ENCODE assay signal across 8 cellular contexts in the genomic region with DNA sequence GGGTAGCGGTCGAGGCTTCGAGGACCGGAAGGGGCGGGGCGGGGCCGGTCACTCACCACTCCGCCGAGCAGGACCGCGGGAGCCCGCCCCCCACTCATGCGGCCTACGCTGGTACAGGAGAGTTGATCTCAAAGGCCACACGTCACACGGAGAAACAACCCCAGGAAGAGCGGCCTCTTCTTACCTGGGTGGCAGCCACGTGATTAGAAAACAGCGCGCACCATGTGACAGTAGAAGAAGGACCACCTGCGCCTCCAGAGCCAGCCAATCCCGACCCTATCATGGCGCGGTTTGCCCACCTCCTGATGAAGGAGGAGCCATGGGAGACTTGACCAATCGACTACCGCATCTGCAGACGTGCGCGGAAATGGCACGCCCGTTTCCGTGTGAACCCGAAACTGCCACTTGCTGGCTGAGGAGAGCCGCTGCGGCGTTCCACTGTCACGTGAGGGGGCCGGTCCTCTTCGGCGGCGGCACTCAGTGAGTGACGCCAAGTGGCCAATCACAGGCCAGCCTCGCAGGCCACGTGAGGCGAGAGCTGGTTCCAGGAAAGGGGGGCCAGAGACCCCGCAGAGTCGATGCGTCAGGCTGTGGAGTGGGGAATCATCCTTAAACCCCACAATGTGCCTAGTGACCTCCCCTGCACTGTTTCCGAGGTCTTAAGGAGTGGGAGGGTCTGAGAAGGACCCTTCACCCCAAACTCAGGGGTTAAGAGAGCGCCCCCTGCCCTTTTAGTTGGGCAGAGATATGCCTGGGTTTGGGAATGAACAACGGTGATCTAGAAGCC. TPM values are rescaled to one million over a fixed set of nuclear protein-coding genes. Genes with fewer than 3 reads are reported as not detected.
DNase-seq lines count a peak whose midpoint lies in the region; ATAC-seq and TF ChIP-seq lines count a peak whose summit lies in the region.

A gene with protein sequence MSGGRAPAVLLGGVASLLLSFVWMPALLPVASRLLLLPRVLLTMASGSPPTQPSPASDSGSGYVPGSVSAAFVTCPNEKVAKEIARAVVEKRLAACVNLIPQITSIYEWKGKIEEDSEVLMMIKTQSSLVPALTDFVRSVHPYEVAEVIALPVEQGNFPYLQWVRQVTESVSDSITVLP (minus strand): TSS at position 205 of the 787 bp plus-strand sequence. CDS start 107 bp downstream, at position 98.

- H3K4me1 ChIP-seq in gastroesophageal sphincter (peaks cover 4 to 81% (median 23%) of the 10 kb centered on the region in 3 donors), suprapubic skin (peaks cover 59% of the 10 kb centered on the region)

- H3K27ac Mint-ChIP-seq in activated naive CD4-positive, alpha-beta T cell treated with anti-CD3 and anti-CD28 coated beads, Interleukin-2, amount 10 ng/mL, durations not matched to agents 7 days and 5 days: peak within 1 kb of the TSS; percentile 97

- POLR2A ChIA-PET in HEK293T (lab: Yijun Ruan, JAX): interaction anchor here (0.8 to 3.4 kb wide), 13 partner anchors 8 to 446 kb away, joined by 3 to 17 read pairs (median 5); a partner anchor contains a TSS

- H3K27me3 ChIP-seq in gastroesophageal sphincter (no peaks in the 10 kb centered on the region), suprapubic skin (no peaks in the 10 kb centered on the region)

- H3K4me3 Mint-ChIP-seq in activated naive CD4-positive, alpha-beta T cell treated with anti-CD3 and anti-CD28 coated beads, Interleukin-2, amount 10 ng/mL, durations not matched to agents 7 days and 5 days: peak within 1 kb of the TSS; percentile 92

- no peaks in the 10 kb centered on the region for H3K9me3 ChIP-seq in gastroesophageal sphincter
- H3K9me3 ChIP-seq in suprapubic skin: no peaks in the 10 kb centered on the region

- H3K4me1 Mint-ChIP-seq in activated naive CD4-positive, alpha-beta T cell treated with anti-CD3 and anti-CD28 coated beads, Interleukin-2, amount 10 ng/mL, durations not matched to agents 7 days and 5 days: peaks cover 71% of the 10 kb centered on the region

- ATAC-seq in gastroesophageal sphincter: peak; percentile 97

- H3K36me3 Mint-ChIP-seq in activated naive CD4-positive, alpha-beta T cell treated with anti-CD3 and anti-CD28 coated beads, Interleukin-2, amount 10 ng/mL, durations not matched to agents 7 days and 5 days: peaks cover 40% of the 10 kb centered on the region

- no peak for TF ChIP-seq EP300 in gastroesophageal sphincter (IDR thresholded peaks at IDR 0.05)
- TF ChIP-seq EP300 in suprapubic skin (IDR thresholded peaks at IDR 0.05): no peak

- DNase-seq in GM04503 (ENCODE audit: low read depth) (peak; percentile 98), HEK293T (ENCODE audit: extremely low spot score) (peak; percentile 92), MV-4-11 (lab: John Stamatoyannopoulos, UW) (peak; percentile 100), SK-N-DZ (ENCODE audit: low spot score) (peak; percentile 99), non-pigmented ciliary epithelial cell (ENCODE audit: low read depth) (peak; percentile 99), suprapubic skin (ENCODE audit: low spot score in 2 of 2) (peak; percentile 100)
- DNase-seq in activated naive CD4-positive, alpha-beta T cell treated with anti-CD3 and anti-CD28 coated beads, Interleukin-2, amount 10 ng/mL, durations not matched to agents 7 days and 5 days: peak; percentile 100

- TF ChIP-seq POLR2A in gastroesophageal sphincter (IDR thresholded peaks at IDR 0.05) (peak; percentile 61 to 76), suprapubic skin (IDR thresholded peaks at IDR 0.05) (peak; percentile 34 to 79)

- CTCF ChIA-PET in HEK293T (lab: Yijun Ruan, JAX): interaction anchor here (0.5 to 1.2 kb wide), 4 partner anchors 11 to 220 kb away, joined by 3 to 6 read pairs (median 4); no protein-coding TSS in a partner anchor
- CTCF ChIA-PET in activated naive CD4-positive, alpha-beta T cell treated with anti-CD3 and anti-CD28 coated beads, Interleukin-2, amount 10 ng/mL, durations not matched to agents 7 days and 5 days (lab: Charles Lee): interaction anchor here (0.6 to 1.7 kb wide), 11 partner anchors 9 to 168 kb away, joined by 3 to 6 read pairs (median 4); a partner anchor contains a TSS

- H3K9me3 Mint-ChIP-seq in activated naive CD4-positive, alpha-beta T cell treated with anti-CD3 and anti-CD28 coated beads, Interleukin-2, amount 10 ng/mL, durations not matched to agents 7 days and 5 days: no peaks in the 10 kb centered on the region

- H3K4me3 ChIP-seq in gastroesophageal sphincter (peak within 1 kb of the TSS; percentile 57 to 63), suprapubic skin (peak within 1 kb of the TSS; percentile 66)

- H3K27me3 Mint-ChIP-seq in activated naive CD4-positive, alpha-beta T cell treated with anti-CD3 and anti-CD28 coated beads, Interleukin-2, amount 10 ng/mL, durations not matched to agents 7 days and 5 days: peaks cover 14% of the 10 kb centered on the region

- H3K36me3 ChIP-seq in gastroesophageal sphincter (peaks cover 0 to 30% of the 10 kb centered on the region in 2 donors), suprapubic skin (peaks cover 31% of the 10 kb centered on the region)

- H3K27ac ChIP-seq in gastroesophageal sphincter: peak within 1 kb of the TSS; percentile 87 to 98 (median 93)
- peak within 1 kb of the TSS; percentile 85 for H3K27ac ChIP-seq in suprapubic skin

- WGBS in gastroesophageal sphincter (ENCODE audit: low coverage in 1 of 2), 2 donors: 0 to 3% methylated on average over 2 to 11 of the region's 51 CpGs
- WGBS in suprapubic skin: under 1% methylated on average over 29 of the region's 51 CpGs

- TF ChIP-seq CTCF in gastroesophageal sphincter (IDR thresholded peaks at IDR 0.05): peak in 2 of 4 experiments; percentile 29 to 53
- peak in 1 of 2 donors; percentile 5 for TF ChIP-seq CTCF in suprapubic skin (IDR thresholded peaks at IDR 0.05)

TF ChIP-seq in HEK293T, 16 proteins besides CTCF, POLR2A, EP300 and RAD21:
- no peak for TF ChIP-seq NFRKB (IDR thresholded peaks at IDR 0.05)
- no peak for TF ChIP-seq CTBP1 (IDR thresholded peaks at IDR 0.05; ENCODE audit: borderline replicate concordance)
- TF ChIP-seq L3MBTL2 (conservative IDR thresholded peaks at IDR 0.05): peak; percentile 98
- TF ChIP-seq ZNF384 (IDR thresholded peaks at IDR 0.05): no peak
- no peak for TF ChIP-seq FOXM1 (IDR thresholded peaks at IDR 0.05; ENCODE audit: borderline replicate concordance)
- peak; percentile 12; the same call in 1 of the 2 replicates for TF ChIP-seq SP1 (IDR thresholded peaks at IDR 0.05)
- TF ChIP-seq FOXK2 (IDR thresholded peaks at IDR 0.05): no peak
- no peak for TF ChIP-seq BHLHE40 (IDR thresholded peaks at IDR 0.05; ENCODE audit: borderline replicate concordance)
- TF ChIP-seq, protein P1, sequence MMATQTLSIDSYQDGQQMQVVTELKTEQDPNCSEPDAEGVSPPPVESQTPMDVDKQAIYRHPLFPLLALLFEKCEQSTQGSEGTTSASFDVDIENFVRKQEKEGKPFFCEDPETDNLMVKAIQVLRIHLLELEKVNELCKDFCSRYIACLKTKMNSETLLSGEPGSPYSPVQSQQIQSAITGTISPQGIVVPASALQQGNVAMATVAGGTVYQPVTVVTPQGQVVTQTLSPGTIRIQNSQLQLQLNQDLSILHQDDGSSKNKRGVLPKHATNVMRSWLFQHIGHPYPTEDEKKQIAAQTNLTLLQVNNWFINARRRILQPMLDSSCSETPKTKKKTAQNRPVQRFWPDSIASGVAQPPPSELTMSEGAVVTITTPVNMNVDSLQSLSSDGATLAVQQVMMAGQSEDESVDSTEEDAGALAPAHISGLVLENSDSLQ (IDR thresholded peaks at IDR 0.05): peak; percentile 72
- peak; percentile 58 for TF ChIP-seq ARNT (IDR thresholded peaks at IDR 0.05)
- no peak; the same call in none of the 2 replicates for TF ChIP-seq ELF4 (IDR thresholded peaks at IDR 0.05)
- 0 out of 2 replicates have a peak, but pooled peaks have one; percentile 25 for TF ChIP-seq HDGF (IDR thresholded peaks at IDR 0.05; ENCODE audit: borderline replicate concordance)

RNA-seq across cellular contexts. Expression of the gene that starts here (rescaled TPM):
- 267 and 272 TPM in 2 replicates for polyA plus RNA-seq in SK-N-DZ (2014; cell fraction: cytosol; rRNA removed)
- polyA plus RNA-seq in SK-N-DZ (2014; cell fraction: nucleus; rRNA removed): 200 and 234 TPM in 2 replicates
- total RNA-seq in gastroesophageal sphincter (100 to 1,000 TPM in 3 of 4 donors, 10 to 100 TPM in 1; 90.2 to 144 (median 124) TPM), suprapubic skin (100 to 1,000 TPM; 119 to 185 (median 159) TPM)

Comparison
In these comparisons a context has a peak if more than half of its experiments do, and no peak if none do; other contexts are left out.
1. Peak in every context shown above with its lines: DNase-seq, ATAC-seq, H3K4me3 ChIP-seq and H3K27ac ChIP-seq.